ENCODE assay signal across 13 cellular contexts in genomic region chr17:82914375-82914774, GRCh38.
DNase-seq lines count a peak whose midpoint lies in the region; ATAC-seq, FAIRE-seq and TF ChIP-seq lines count a peak whose summit lies in the region.
"Had no signal": no experiment of that assay in that cellular context is flagged by ENCODE, and none has a peak within 500 bp of the region (broad histone marks: within the 10 kb centered on the region; RNA-seq: fewer than 3 reads in every experiment).

No MANE protein-coding gene starts in this region.

- CTCF ChIA-PET in AG04450 (lab: Charles Lee): interaction anchor here (0.6 to 2.9 kb wide), 4 partner anchors 15 to 217 kb away, joined by 3 to 15 read pairs (median 3); no protein-coding TSS in a partner anchor

- 61 to 80% methylated on average over 19 of the region's 19 CpGs for WGBS in lung, 2 donors

- H3K4me1 ChIP-seq in lung (ENCODE audit: control insufficient read depth in 2 of 2, insufficient read depth in 2 of 2, low read length in 2 of 2): no peaks in the 10 kb centered on the region
- H3K4me1 ChIP-seq: SJCRH30 had no signal

- FAIRE-seq in GM18507 (lab: Jason Lieb, UNC): peak; percentile 57

- TF ChIP-seq CTCF in AG04450 (IDR thresholded peaks at IDR 0.05; ENCODE audit: low read depth, low read length) (peak; percentile 60), cardiac fibroblast (IDR thresholded peaks at IDR 0.05; ENCODE audit: low read depth, low read length) (peak; percentile 59), lung (IDR thresholded peaks at IDR 0.05; ENCODE audit: control extremely low read depth, extremely low read depth) (no peak)

- H3K27me3 ChIP-seq in AG04450 (ENCODE audit: control insufficient read depth, insufficient read depth, low read length) (no peaks in the 10 kb centered on the region), lung (ENCODE audit: control insufficient read depth, insufficient read depth) (no peaks in the 10 kb centered on the region)
- H3K27me3 ChIP-seq: SJCRH30 had no signal

- no peak for DNase-seq in AG04450 (ENCODE audit: low read depth, low spot score)
- peak; percentile 36 for DNase-seq in GM18507 (ENCODE audit: extremely low spot score, insufficient read length, low read depth)
- DNase-seq in cardiac fibroblast (ENCODE audit: low read depth in 2 of 2): peak; percentile 16 to 23
- no peak for DNase-seq in lung (ENCODE audit: low spot score)
- DNase-seq in activated T-cell treated with anti-CD3 and anti-CD28 coated beads, Interleukin-2, amount 50 U/mL, for 48 hours: no peak
- no peak for DNase-seq in GDM1 (lab: John Stamatoyannopoulos, UW)
- DNase-seq: activated CD4-positive, alpha-beta memory T cell treated with anti-CD3 and anti-CD28 coated beads for 36 hours; CD8-positive, alpha-beta T cell; NCI-H2029 treated with DMSO at 0.1 percent for 48 hours; stimulated activated naive CD8-positive, alpha-beta T cell treated with anti-CD3 and anti-CD28 coated beads, Interleukin-15, amount 100 ng/mL, for 72 hours had no signal

- H3K27ac ChIP-seq in AG04450 (ENCODE audit: low read depth, low read length): no peak overlapping the region
- H3K27ac ChIP-seq in lung (ENCODE audit: low read depth in 1 of 2, low read length in 1 of 2): peak overlapping the region in 1 of 2 donors; percentile 27
- H3K27ac ChIP-seq: SJCRH30 had no signal

- peaks cover 0 to 26% of the 10 kb centered on the region in 2 donors for H3K36me3 ChIP-seq in lung (ENCODE audit: control insufficient read depth in 2 of 2, insufficient read depth in 2 of 2, low read length in 2 of 2)

- peaks cover 5% of the 10 kb centered on the region; the same call in 1 of the 2 replicates for H3K9me3 ChIP-seq in AG04450 (ENCODE audit: control insufficient read depth, insufficient read depth, low read length)
- H3K9me3 ChIP-seq in lung (ENCODE audit: control insufficient read depth in 2 of 2, insufficient read depth in 1 of 2, low read length in 1 of 2): no peaks in the 10 kb centered on the region
- H3K9me3 ChIP-seq: SJCRH30 had no signal

- POLR2A ChIA-PET in AG04450 (lab: Yijun Ruan, JAX): interaction anchor here (0.9 kb wide), 1 partner anchor 954 kb away, joined by 3 read pairs; no protein-coding TSS in a partner anchor

- no peak overlapping the region for H3K4me3 ChIP-seq in AG04450 (ENCODE audit: low read depth, low read length)
- no peak overlapping the region for H3K4me3 ChIP-seq in cardiac fibroblast (replicated peaks in 1 of 2; ENCODE audit: low read depth in 2 of 2, low read length in 2 of 2)
- H3K4me3 ChIP-seq in lung: no peak overlapping the region
- H3K4me3 ChIP-seq: SJCRH30 had no signal

- ATAC-seq in lung (ENCODE audit: insufficient read depth, low FRiP score): peak; percentile 25
- ATAC-seq in GM19467 (IDR thresholded peaks at IDR 0.05; ENCODE audit: unreplicated experiment): no peak
- ATAC-seq in HG02870 (IDR thresholded peaks at IDR 0.05; ENCODE audit: unreplicated experiment): no peak
- ATAC-seq: CD8-positive, alpha-beta T cell; stimulated activated naive CD8-positive, alpha-beta T cell treated with anti-CD3 and anti-CD28 coated beads, Interleukin-15, amount 100 ng/mL, for 72 hours had no signal

Comparison
In these comparisons a context has a peak if more than half of its experiments do, and no peak if none do; other contexts are left out.
1. DNase-seq: peak in GM18507 (single experiment) and cardiac fibroblast (2 of 2); none in AG04450 (single experiment), lung (single experiment), activated T-cell treated with anti-CD3 and anti-CD28 coated beads, Interleukin-2, amount 50 U/mL, for 48 hours (0 of 2) and GDM1 (single experiment).